ENCODE assay signal across 1 cellular context in the genomic region with DNA sequence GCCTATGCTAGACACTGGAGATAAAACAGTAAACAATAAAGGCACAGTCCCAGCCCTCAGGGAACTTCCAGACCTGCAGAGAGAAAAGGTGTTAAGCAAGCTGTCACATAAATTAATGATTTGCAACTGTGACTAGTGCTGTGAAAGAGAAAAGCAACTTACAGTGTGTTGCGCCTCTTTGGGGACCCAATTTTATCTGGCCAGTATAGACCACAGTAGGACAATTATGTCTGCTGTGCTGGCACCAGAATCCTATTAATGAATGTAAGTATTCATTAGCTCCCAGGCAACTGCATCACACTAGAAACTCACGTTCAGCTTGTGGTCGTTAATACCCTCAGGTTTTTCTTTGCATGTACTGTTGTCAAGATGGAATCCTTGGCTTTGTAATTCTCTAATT.
TF ChIP-seq lines count a peak whose summit lies in the region.

No MANE protein-coding gene starts in this region.

TF ChIP-seq in GM12878, 131 proteins besides CTCF, POLR2A, EP300 and RAD21 (continued from another document and continues in another):
- TF ChIP-seq ZSCAN29 (IDR thresholded peaks at IDR 0.05) (peak; percentile 85), PAX8 (IDR thresholded peaks at IDR 0.05) (no peak), KLF5 (IDR thresholded peaks at IDR 0.05; ENCODE audit: partially characterized antibody) (no peak), SMAD1 (IDR thresholded peaks at IDR 0.05; ENCODE audit: low read depth, partially characterized antibody) (peak; percentile 46), MEF2A (IDR thresholded peaks at IDR 0.05; ENCODE audit: insufficient read depth, low read depth, low read length) (no peak), BRCA1 (IDR thresholded peaks at IDR 0.05; ENCODE audit: low read depth, low read length) (no peak), SPI1 (IDR thresholded peaks at IDR 0.05; ENCODE audit: borderline replicate concordance, insufficient read depth, low read depth, low read length) (no peak), EZH2 (IDR thresholded peaks at IDR 0.05; ENCODE audit: borderline replicate concordance, control insufficient read depth, low read depth, low read length) (no peak), NR2F1 (conservative IDR thresholded peaks at IDR 0.05) (no peak), NFXL1 (IDR thresholded peaks at IDR 0.05; ENCODE audit: borderline replicate concordance) (no peak), RAD51 (IDR thresholded peaks at IDR 0.05) (no peak), BHLHE40 (IDR thresholded peaks at IDR 0.05; ENCODE audit: borderline replicate concordance in 1 of 2, low read depth in 2 of 2, low read length in 1 of 2) (peak; percentile 92 to 94), ESRRA (IDR thresholded peaks at IDR 0.05; ENCODE audit: low read length) (no peak), ZZZ3 (IDR thresholded peaks at IDR 0.05; ENCODE audit: control insufficient read depth, insufficient read length, low read depth) (no peak), JUNB (IDR thresholded peaks at IDR 0.05) (no peak), ATF7 (IDR thresholded peaks at IDR 0.05; ENCODE audit: low read depth) (peak; percentile 57), BACH1 (IDR thresholded peaks at IDR 0.05; ENCODE audit: borderline replicate concordance) (no peak; the same call in 1 of the 2 replicates), ZNF274 (IDR thresholded peaks at IDR 0.05; ENCODE audit: insufficient read depth, insufficient read length) (no peak), SRF (IDR thresholded peaks at IDR 0.05; ENCODE audit: low read depth in 2 of 2, low read length in 2 of 2) (no peak), PML (IDR thresholded peaks at IDR 0.05; ENCODE audit: low read length) (no peak), ZNF207 (IDR thresholded peaks at IDR 0.05; ENCODE audit: borderline replicate concordance) (no peak), RELA (IDR thresholded peaks at IDR 0.05; ENCODE audit: borderline replicate concordance, partially characterized antibody) (no peak), NBN (IDR thresholded peaks at IDR 0.05) (no peak), FOXK2 (IDR thresholded peaks at IDR 0.05) (no peak), EED (IDR thresholded peaks at IDR 0.05; ENCODE audit: low read depth) (no peak), BMI1 (IDR thresholded peaks at IDR 0.05; ENCODE audit: borderline replicate concordance) (peak; percentile 34; the same call in 1 of the 2 replicates), IKZF1 (conservative IDR thresholded peaks at IDR 0.05) (0 out of 2 replicates have a peak, but pooled peaks have one; percentile 32)
- TF ChIP-seq, protein P1, sequence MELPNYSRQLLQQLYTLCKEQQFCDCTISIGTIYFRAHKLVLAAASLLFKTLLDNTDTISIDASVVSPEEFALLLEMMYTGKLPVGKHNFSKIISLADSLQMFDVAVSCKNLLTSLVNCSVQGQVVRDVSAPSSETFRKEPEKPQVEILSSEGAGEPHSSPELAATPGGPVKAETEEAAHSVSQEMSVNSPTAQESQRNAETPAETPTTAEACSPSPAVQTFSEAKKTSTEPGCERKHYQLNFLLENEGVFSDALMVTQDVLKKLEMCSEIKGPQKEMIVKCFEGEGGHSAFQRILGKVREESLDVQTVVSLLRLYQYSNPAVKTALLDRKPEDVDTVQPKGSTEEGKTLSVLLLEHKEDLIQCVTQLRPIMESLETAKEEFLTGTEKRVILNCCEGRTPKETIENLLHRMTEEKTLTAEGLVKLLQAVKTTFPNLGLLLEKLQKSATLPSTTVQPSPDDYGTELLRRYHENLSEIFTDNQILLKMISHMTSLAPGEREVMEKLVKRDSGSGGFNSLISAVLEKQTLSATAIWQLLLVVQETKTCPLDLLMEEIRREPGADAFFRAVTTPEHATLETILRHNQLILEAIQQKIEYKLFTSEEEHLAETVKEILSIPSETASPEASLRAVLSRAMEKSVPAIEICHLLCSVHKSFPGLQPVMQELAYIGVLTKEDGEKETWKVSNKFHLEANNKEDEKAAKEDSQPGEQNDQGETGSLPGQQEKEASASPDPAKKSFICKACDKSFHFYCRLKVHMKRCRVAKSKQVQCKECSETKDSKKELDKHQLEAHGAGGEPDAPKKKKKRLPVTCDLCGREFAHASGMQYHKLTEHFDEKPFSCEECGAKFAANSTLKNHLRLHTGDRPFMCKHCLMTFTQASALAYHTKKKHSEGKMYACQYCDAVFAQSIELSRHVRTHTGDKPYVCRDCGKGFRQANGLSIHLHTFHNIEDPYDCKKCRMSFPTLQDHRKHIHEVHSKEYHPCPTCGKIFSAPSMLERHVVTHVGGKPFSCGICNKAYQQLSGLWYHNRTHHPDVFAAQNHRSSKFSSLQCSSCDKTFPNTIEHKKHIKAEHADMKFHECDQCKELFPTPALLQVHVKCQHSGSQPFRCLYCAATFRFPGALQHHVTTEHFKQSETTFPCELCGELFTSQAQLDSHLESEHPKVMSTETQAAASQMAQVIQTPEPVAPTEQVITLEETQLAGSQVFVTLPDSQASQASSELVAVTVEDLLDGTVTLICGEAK (IDR thresholded peaks at IDR 0.05; ENCODE audit: borderline replicate concordance): no peak
- TF ChIP-seq, protein P2, sequence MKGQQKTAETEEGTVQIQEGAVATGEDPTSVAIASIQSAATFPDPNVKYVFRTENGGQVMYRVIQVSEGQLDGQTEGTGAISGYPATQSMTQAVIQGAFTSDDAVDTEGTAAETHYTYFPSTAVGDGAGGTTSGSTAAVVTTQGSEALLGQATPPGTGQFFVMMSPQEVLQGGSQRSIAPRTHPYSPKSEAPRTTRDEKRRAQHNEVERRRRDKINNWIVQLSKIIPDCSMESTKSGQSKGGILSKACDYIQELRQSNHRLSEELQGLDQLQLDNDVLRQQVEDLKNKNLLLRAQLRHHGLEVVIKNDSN (IDR thresholded peaks at IDR 0.05; ENCODE audit: borderline replicate concordance, extremely low read length, insufficient read depth, low read depth, low read length): no peak
- TF ChIP-seq, protein P3, sequence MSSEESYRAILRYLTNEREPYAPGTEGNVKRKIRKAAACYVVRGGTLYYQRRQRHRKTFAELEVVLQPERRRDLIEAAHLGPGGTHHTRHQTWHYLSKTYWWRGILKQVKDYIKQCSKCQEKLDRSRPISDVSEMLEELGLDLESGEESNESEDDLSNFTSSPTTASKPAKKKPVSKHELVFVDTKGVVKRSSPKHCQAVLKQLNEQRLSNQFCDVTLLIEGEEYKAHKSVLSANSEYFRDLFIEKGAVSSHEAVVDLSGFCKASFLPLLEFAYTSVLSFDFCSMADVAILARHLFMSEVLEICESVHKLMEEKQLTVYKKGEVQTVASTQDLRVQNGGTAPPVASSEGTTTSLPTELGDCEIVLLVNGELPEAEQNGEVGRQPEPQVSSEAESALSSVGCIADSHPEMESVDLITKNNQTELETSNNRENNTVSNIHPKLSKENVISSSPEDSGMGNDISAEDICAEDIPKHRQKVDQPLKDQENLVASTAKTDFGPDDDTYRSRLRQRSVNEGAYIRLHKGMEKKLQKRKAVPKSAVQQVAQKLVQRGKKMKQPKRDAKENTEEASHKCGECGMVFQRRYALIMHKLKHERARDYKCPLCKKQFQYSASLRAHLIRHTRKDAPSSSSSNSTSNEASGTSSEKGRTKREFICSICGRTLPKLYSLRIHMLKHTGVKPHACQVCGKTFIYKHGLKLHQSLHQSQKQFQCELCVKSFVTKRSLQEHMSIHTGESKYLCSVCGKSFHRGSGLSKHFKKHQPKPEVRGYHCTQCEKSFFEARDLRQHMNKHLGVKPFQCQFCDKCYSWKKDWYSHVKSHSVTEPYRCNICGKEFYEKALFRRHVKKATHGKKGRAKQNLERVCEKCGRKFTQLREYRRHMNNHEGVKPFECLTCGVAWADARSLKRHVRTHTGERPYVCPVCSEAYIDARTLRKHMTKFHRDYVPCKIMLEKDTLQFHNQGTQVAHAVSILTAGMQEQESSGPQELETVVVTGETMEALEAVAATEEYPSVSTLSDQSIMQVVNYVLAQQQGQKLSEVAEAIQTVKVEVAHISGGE (CRISPR knock-in tag; IDR thresholded peaks at IDR 0.05): no peak
- TF ChIP-seq, protein P4, sequence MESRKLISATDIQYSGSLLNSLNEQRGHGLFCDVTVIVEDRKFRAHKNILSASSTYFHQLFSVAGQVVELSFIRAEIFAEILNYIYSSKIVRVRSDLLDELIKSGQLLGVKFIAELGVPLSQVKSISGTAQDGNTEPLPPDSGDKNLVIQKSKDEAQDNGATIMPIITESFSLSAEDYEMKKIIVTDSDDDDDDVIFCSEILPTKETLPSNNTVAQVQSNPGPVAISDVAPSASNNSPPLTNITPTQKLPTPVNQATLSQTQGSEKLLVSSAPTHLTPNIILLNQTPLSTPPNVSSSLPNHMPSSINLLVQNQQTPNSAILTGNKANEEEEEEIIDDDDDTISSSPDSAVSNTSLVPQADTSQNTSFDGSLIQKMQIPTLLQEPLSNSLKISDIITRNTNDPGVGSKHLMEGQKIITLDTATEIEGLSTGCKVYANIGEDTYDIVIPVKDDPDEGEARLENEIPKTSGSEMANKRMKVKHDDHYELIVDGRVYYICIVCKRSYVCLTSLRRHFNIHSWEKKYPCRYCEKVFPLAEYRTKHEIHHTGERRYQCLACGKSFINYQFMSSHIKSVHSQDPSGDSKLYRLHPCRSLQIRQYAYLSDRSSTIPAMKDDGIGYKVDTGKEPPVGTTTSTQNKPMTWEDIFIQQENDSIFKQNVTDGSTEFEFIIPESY (IDR thresholded peaks at IDR 0.05): no peak
- TF ChIP-seq, protein P5, sequence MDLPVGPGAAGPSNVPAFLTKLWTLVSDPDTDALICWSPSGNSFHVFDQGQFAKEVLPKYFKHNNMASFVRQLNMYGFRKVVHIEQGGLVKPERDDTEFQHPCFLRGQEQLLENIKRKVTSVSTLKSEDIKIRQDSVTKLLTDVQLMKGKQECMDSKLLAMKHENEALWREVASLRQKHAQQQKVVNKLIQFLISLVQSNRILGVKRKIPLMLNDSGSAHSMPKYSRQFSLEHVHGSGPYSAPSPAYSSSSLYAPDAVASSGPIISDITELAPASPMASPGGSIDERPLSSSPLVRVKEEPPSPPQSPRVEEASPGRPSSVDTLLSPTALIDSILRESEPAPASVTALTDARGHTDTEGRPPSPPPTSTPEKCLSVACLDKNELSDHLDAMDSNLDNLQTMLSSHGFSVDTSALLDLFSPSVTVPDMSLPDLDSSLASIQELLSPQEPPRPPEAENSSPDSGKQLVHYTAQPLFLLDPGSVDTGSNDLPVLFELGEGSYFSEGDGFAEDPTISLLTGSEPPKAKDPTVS (IDR thresholded peaks at IDR 0.05; ENCODE audit: low read depth, low read length): no peak
- TF ChIP-seq, protein P6, sequence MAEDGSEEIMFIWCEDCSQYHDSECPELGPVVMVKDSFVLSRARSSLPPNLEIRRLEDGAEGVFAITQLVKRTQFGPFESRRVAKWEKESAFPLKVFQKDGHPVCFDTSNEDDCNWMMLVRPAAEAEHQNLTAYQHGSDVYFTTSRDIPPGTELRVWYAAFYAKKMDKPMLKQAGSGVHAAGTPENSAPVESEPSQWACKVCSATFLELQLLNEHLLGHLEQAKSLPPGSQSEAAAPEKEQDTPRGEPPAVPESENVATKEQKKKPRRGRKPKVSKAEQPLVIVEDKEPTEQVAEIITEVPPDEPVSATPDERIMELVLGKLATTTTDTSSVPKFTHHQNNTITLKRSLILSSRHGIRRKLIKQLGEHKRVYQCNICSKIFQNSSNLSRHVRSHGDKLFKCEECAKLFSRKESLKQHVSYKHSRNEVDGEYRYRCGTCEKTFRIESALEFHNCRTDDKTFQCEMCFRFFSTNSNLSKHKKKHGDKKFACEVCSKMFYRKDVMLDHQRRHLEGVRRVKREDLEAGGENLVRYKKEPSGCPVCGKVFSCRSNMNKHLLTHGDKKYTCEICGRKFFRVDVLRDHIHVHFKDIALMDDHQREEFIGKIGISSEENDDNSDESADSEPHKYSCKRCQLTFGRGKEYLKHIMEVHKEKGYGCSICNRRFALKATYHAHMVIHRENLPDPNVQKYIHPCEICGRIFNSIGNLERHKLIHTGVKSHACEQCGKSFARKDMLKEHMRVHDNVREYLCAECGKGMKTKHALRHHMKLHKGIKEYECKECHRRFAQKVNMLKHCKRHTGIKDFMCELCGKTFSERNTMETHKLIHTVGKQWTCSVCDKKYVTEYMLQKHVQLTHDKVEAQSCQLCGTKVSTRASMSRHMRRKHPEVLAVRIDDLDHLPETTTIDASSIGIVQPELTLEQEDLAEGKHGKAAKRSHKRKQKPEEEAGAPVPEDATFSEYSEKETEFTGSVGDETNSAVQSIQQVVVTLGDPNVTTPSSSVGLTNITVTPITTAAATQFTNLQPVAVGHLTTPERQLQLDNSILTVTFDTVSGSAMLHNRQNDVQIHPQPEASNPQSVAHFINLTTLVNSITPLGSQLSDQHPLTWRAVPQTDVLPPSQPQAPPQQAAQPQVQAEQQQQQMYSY (CRISPR knock-in tag; IDR thresholded peaks at IDR 0.05): no peak
- TF ChIP-seq, protein P7, sequence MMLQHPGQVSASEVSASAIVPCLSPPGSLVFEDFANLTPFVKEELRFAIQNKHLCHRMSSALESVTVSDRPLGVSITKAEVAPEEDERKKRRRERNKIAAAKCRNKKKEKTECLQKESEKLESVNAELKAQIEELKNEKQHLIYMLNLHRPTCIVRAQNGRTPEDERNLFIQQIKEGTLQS (IDR thresholded peaks at IDR 0.05; ENCODE audit: borderline replicate concordance, extremely low read depth, low read depth, low read length): no peak
- TF ChIP-seq, protein P8, sequence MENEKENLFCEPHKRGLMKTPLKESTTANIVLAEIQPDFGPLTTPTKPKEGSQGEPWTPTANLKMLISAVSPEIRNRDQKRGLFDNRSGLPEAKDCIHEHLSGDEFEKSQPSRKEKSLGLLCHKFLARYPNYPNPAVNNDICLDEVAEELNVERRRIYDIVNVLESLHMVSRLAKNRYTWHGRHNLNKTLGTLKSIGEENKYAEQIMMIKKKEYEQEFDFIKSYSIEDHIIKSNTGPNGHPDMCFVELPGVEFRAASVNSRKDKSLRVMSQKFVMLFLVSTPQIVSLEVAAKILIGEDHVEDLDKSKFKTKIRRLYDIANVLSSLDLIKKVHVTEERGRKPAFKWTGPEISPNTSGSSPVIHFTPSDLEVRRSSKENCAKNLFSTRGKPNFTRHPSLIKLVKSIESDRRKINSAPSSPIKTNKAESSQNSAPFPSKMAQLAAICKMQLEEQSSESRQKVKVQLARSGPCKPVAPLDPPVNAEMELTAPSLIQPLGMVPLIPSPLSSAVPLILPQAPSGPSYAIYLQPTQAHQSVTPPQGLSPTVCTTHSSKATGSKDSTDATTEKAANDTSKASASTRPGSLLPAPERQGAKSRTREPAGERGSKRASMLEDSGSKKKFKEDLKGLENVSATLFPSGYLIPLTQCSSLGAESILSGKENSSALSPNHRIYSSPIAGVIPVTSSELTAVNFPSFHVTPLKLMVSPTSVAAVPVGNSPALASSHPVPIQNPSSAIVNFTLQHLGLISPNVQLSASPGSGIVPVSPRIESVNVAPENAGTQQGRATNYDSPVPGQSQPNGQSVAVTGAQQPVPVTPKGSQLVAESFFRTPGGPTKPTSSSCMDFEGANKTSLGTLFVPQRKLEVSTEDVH (IDR thresholded peaks at IDR 0.05; ENCODE audit: low read depth, partially characterized antibody): no peak
- TF ChIP-seq, protein P9, sequence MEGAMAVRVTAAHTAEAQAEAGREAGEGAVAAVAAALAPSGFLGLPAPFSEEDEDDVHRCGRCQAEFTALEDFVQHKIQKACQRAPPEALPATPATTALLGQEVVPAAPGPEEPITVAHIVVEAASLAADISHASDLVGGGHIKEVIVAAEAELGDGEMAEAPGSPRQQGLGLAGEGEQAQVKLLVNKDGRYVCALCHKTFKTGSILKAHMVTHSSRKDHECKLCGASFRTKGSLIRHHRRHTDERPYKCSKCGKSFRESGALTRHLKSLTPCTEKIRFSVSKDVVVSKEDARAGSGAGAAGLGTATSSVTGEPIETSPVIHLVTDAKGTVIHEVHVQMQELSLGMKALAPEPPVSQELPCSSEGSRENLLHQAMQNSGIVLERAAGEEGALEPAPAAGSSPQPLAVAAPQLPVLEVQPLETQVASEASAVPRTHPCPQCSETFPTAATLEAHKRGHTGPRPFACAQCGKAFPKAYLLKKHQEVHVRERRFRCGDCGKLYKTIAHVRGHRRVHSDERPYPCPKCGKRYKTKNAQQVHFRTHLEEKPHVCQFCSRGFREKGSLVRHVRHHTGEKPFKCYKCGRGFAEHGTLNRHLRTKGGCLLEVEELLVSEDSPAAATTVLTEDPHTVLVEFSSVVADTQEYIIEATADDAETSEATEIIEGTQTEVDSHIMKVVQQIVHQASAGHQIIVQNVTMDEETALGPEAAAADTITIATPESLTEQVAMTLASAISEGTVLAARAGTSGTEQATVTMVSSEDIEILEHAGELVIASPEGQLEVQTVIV (IDR thresholded peaks at IDR 0.05; ENCODE audit: borderline replicate concordance, partially characterized antibody): no peak
